Comparison of ENCODE assay signal across 8 cellular contexts in the genomic region with DNA sequence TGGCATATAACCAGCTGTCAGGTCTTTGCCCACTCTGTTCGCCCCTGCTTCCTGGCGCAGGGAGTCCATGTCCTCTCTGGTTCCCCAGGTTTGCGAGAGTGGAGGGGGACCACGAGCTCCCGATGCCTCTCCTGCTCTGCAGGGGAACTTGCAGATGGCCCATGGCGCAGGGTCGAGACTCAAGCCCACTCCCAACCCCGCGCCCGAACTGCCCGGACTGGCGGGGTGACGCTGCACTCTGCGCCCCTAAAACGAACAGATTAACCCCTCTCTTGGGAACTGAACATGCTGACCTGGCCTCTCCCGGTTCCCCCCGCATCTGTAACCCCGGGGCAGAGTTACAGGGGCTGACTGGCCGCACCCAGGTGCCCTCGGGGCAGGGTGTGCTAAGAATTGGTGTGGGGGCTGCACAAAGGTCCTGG. TPM values are rescaled to one million over a fixed set of nuclear protein-coding genes. Genes with fewer than 3 reads are reported as not detected.
DNase-seq lines count a peak whose midpoint lies in the region; ATAC-seq and TF ChIP-seq lines count a peak whose summit lies in the region.

No MANE protein-coding gene starts in this region.

- H3K9me3 Mint-ChIP-seq in chondrocyte (ENCODE audit: low read depth) = no peaks in the 10 kb centered on the region
- no peaks in the 10 kb centered on the region for H3K9me3 Mint-ChIP-seq in naive thymus-derived CD8-positive, alpha-beta T cell

- peak overlapping the region; percentile 100 for H3K4me3 Mint-ChIP-seq in chondrocyte (ENCODE audit: unreplicated experiment)
- peak overlapping the region; percentile 95 to 99 (median 98) for H3K4me3 Mint-ChIP-seq in naive thymus-derived CD8-positive, alpha-beta T cell

- no peak overlapping the region for H3K27ac ChIP-seq in HUES48 (ENCODE audit: low read depth, low read length)

- no peak overlapping the region for H3K27ac Mint-ChIP-seq in chondrocyte (ENCODE audit: unreplicated experiment)
- peak overlapping the region in 8 of 10 donors; percentile 40 to 96 (median 92) for H3K27ac Mint-ChIP-seq in naive thymus-derived CD8-positive, alpha-beta T cell

- H3K27me3 ChIP-seq in BE2C = no peaks in the 10 kb centered on the region
- peaks cover 12% of the 10 kb centered on the region for H3K27me3 ChIP-seq in HUES48 (ENCODE audit: control insufficient read depth, insufficient read depth, low read length)

- TF ChIP-seq CTCF in BE2C (IDR thresholded peaks at IDR 0.05; ENCODE audit: low read depth, low read length) = no peak
- no peak for TF ChIP-seq CTCF in chondrocyte (IDR thresholded peaks at IDR 0.05)

- H3K36me3 Mint-ChIP-seq in chondrocyte (ENCODE audit: low read depth) = peaks cover 1% of the 10 kb centered on the region
- peaks cover 0 to 5% (median 0%) of the 10 kb centered on the region in 3 donors for H3K36me3 Mint-ChIP-seq in naive thymus-derived CD8-positive, alpha-beta T cell

- peaks cover 31% of the 10 kb centered on the region for H3K4me1 Mint-ChIP-seq in chondrocyte (ENCODE audit: low read depth)
- peaks cover 14 to 44% (median 35%) of the 10 kb centered on the region in 4 donors for H3K4me1 Mint-ChIP-seq in naive thymus-derived CD8-positive, alpha-beta T cell

- no peaks in the 10 kb centered on the region for H3K9me3 ChIP-seq in BE2C
- no peaks in the 10 kb centered on the region for H3K9me3 ChIP-seq in HUES48 (ENCODE audit: control insufficient read depth, insufficient read depth, low read length)

- H3K36me3 ChIP-seq in BE2C = peaks cover 4% of the 10 kb centered on the region; the same call in 1 of the 2 replicates
- 0 out of 2 replicates have a peak, but pooled peaks cover 4% of the 10 kb centered on the region for H3K36me3 ChIP-seq in HUES48 (ENCODE audit: control insufficient read depth, insufficient read depth, low read length)

- DNase-seq in BE2C (no peak), chondrocyte (ENCODE audit: low spot score) (no peak), mesenteric fat pad (ENCODE audit: low spot score) (no peak)
- no peak for DNase-seq in naive thymus-derived CD8-positive, alpha-beta T cell

- ATAC-seq in naive thymus-derived CD8-positive, alpha-beta T cell = peak; percentile 1 to 2
- ATAC-seq in GM18873 (IDR thresholded peaks at IDR 0.05; ENCODE audit: low FRiP score, unreplicated experiment) = no peak
- no peak for ATAC-seq in HG02885 (IDR thresholded peaks at IDR 0.05; ENCODE audit: poor library complexity, unreplicated experiment)
- ATAC-seq in GM21381 (IDR thresholded peaks at IDR 0.05; ENCODE audit: unreplicated experiment) = no peak

- POLR2A ChIA-PET in naive thymus-derived CD8-positive, alpha-beta T cell (lab: Charles Lee) = interaction anchor here (0.6 to 2.5 kb wide), 11 partner anchors 8 to 723 kb away, joined by 3 to 17 read pairs (median 5); partner anchors contain the start of genes ESRP2, NFATC3, PRMT7 and SLC7A6

- H3K4me3 ChIP-seq in BE2C (ENCODE audit: low read depth, low read length) (peak overlapping the region; percentile 94), HUES48 (ENCODE audit: low read depth, low read length) (peak overlapping the region; percentile 92)

- H3K4me1 ChIP-seq in BE2C (no peaks in the 10 kb centered on the region), HUES48 (ENCODE audit: control insufficient read depth, insufficient read depth, low read length) (peaks cover 8% of the 10 kb centered on the region)

- no peak overlapping the region for H3K9ac ChIP-seq in HUES48 (ENCODE audit: low read depth, low read length)

- no peaks in the 10 kb centered on the region for H3K27me3 Mint-ChIP-seq in chondrocyte (ENCODE audit: low read depth)
- H3K27me3 Mint-ChIP-seq in naive thymus-derived CD8-positive, alpha-beta T cell = no peaks in the 10 kb centered on the region

RNA-seq across cellular contexts. Expression of gene PLA2G15, which starts 0.7 kb away (rescaled TPM):
- polyA plus RNA-seq in BE2C (2012; ENCODE audit: insufficient read depth, insufficient read length, low read depth) = 12.3 TPM
- total RNA-seq in chondrocyte = 24.5 to 29.6 TPM (median 28.0 TPM) in 3 replicates
- total RNA-seq in naive thymus-derived CD8-positive, alpha-beta T cell = 1 to 10 TPM; 6.3 to 8.0 TPM
- 1 to 10 TPM; 2.4 to 9.6 (median 4.6) TPM for polyA plus RNA-seq in naive thymus-derived CD8-positive, alpha-beta T cell
- total RNA-seq in mesenteric fat pad = 40.2 TPM

RNA-seq across cellular contexts. Expression of gene ESRP2, which starts 8.6 kb away (rescaled TPM):
- not detected for polyA plus RNA-seq in BE2C (2012; ENCODE audit: insufficient read depth, insufficient read length, low read depth)
- total RNA-seq in chondrocyte = 0.42 to 0.44 TPM in 2 of 3 replicates, not detected in the other
- under 1 TPM; 0.22 to 0.36 TPM for total RNA-seq in naive thymus-derived CD8-positive, alpha-beta T cell
- under 1 TPM in 1 of 3 donors, not detected in 2; 0.64 TPM for polyA plus RNA-seq in naive thymus-derived CD8-positive, alpha-beta T cell
- 0.71 TPM for total RNA-seq in mesenteric fat pad

RNA-seq across cellular contexts. Expression of gene SLC7A6, which starts 19.8 kb away (rescaled TPM):
- polyA plus RNA-seq in BE2C (2012; ENCODE audit: insufficient read depth, insufficient read length, low read depth) = 49.3 TPM
- total RNA-seq in chondrocyte = 49.5 to 57.3 TPM (median 55.9 TPM) in 3 replicates
- 100 to 1,000 TPM; 211 to 228 TPM for total RNA-seq in naive thymus-derived CD8-positive, alpha-beta T cell
- 10 to 100 TPM; 14.3 to 20.2 (median 19.2) TPM for polyA plus RNA-seq in naive thymus-derived CD8-positive, alpha-beta T cell
- total RNA-seq in mesenteric fat pad = 264 TPM

Comparison
In these comparisons a context has a peak if more than half of its experiments do, and no peak if none do; other contexts are left out.
1. ATAC-seq: peak in naive thymus-derived CD8-positive, alpha-beta T cell (2 of 2); none in GM18873 (single experiment), HG02885 (single experiment) and GM21381 (single experiment).